Comparison of ENCODE assay signal across 36 cellular contexts in genomic region chr16:24841291-24841690, GRCh38. TPM values are rescaled to one million over a fixed set of nuclear protein-coding genes. Genes with fewer than 3 reads are reported as not detected.
"Had no signal": no experiment of that assay in that cellular context is flagged by ENCODE, and none has a peak within 500 bp of the region (broad histone marks: within the 10 kb centered on the region; RNA-seq: fewer than 3 reads in every experiment).

No MANE protein-coding gene starts in this region.

- H3K9me3 Mint-ChIP-seq: activated naive CD8-positive, alpha-beta T cell treated with anti-CD3 and anti-CD28 coated beads for 36 hours; naive B cell; nephron progenitor cell; stimulated activated memory B cell treated with anti-CD40 and anti-IgM and Interleukin-4, amounts not matched to agents 10 μg/mL and 1 μg/mL and 100 μg/mL, for 72 hours; stimulated activated naive CD8-positive, alpha-beta T cell treated with anti-CD3 and anti-CD28 coated beads, Interleukin-15, amount 100 ng/mL, for 72 hours; T-helper 2 cell treated with Interferon-gamma antibody and Interleukin-4, amounts not matched to agents 5 μg/mL and 100 μg/mL, for 36 hours had no signal

- H3K4me1 ChIP-seq: gastrocnemius medialis, prostate gland had no signal

- H3K27me3 Mint-ChIP-seq: activated CD4-positive, alpha-beta T cell treated with anti-CD3 and anti-CD28 coated beads for 36 hours; activated CD8-positive, alpha-beta memory T cell treated with anti-CD3 and anti-CD28 coated beads, Interleukin-2, amount 10 ng/mL, durations not matched to agents 7 days and 5 days; naive B cell; stimulated activated memory B cell treated with anti-CD40 and anti-IgM and Interleukin-4, amounts not matched to agents 10 μg/mL and 1 μg/mL and 100 μg/mL, for 72 hours; stimulated activated naive CD8-positive, alpha-beta T cell treated with anti-CD3 and anti-CD28 coated beads, Interleukin-15, amount 100 ng/mL, for 72 hours had no signal

- H3K27ac ChIP-seq: adrenal gland, body of pancreas, coronary artery, gastrocnemius medialis, neutrophil, ovary, prostate gland, tibial nerve had no signal

- H3K4me2 ChIP-seq: smooth muscle cell had no signal

- H3K27ac Mint-ChIP-seq: activated CD4-positive, alpha-beta T cell treated with anti-CD3 and anti-CD28 coated beads for 36 hours; activated CD8-positive, alpha-beta memory T cell treated with anti-CD3 and anti-CD28 coated beads, Interleukin-2, amount 10 ng/mL, durations not matched to agents 7 days and 5 days; activated CD8-positive, alpha-beta T cell treated with anti-CD3 and anti-CD28 coated beads, Interleukin-2, amount 10 ng/mL, durations not matched to agents 7 days and 5 days; activated naive CD8-positive, alpha-beta T cell treated with anti-CD3 and anti-CD28 coated beads for 36 hours; naive B cell; nephron progenitor cell; stimulated activated memory B cell treated with anti-CD40 and anti-IgM and Interleukin-4, amounts not matched to agents 10 μg/mL and 1 μg/mL and 100 μg/mL, for 72 hours; stimulated activated naive CD8-positive, alpha-beta T cell treated with anti-CD3 and anti-CD28 coated beads, Interleukin-15, amount 100 ng/mL, for 72 hours; T-helper 2 cell treated with Interferon-gamma antibody and Interleukin-4, amounts not matched to agents 5 μg/mL and 100 μg/mL, for 36 hours had no signal

- H3K9me3 ChIP-seq: adrenal gland, body of pancreas, gastrocnemius medialis, neutrophil, ovary, prostate gland had no signal

- H3K4me3 ChIP-seq: adrenal gland, body of pancreas, coronary artery, gastrocnemius medialis, ovary, prostate gland, smooth muscle cell, tibial nerve had no signal

- H3K4me1 Mint-ChIP-seq: activated CD4-positive, alpha-beta T cell treated with anti-CD3 and anti-CD28 coated beads for 36 hours; naive B cell; nephron progenitor cell had no signal

- H3K36me3 ChIP-seq: adrenal gland, gastrocnemius medialis, neutrophil, ovary, prostate gland, tibial nerve had no signal

- FAIRE-seq: urothelium cell line had no signal

- ATAC-seq: activated CD4-positive, alpha-beta T cell treated with anti-CD3 and anti-CD28 coated beads for 36 hours; activated CD8-positive, alpha-beta memory T cell treated with anti-CD3 and anti-CD28 coated beads, Interleukin-2, amount 10 ng/mL, durations not matched to agents 7 days and 5 days; activated CD8-positive, alpha-beta T cell treated with anti-CD3 and anti-CD28 coated beads, Interleukin-2, amount 10 ng/mL, durations not matched to agents 7 days and 5 days; body of pancreas; gastrocnemius medialis; left cardiac atrium; left ventricle myocardium superior; stimulated activated memory B cell treated with anti-CD40 and anti-IgM and Interleukin-4, amounts not matched to agents 10 μg/mL and 1 μg/mL and 100 μg/mL, for 72 hours; stimulated activated naive CD8-positive, alpha-beta T cell treated with anti-CD3 and anti-CD28 coated beads, Interleukin-15, amount 100 ng/mL, for 72 hours had no signal

- H3K36me3 Mint-ChIP-seq: activated CD8-positive, alpha-beta memory T cell treated with anti-CD3 and anti-CD28 coated beads, Interleukin-2, amount 10 ng/mL, durations not matched to agents 7 days and 5 days; activated naive CD8-positive, alpha-beta T cell treated with anti-CD3 and anti-CD28 coated beads for 36 hours had no signal

- H3K27me3 ChIP-seq: adrenal gland, body of pancreas, gastrocnemius medialis, ovary, tibial nerve had no signal

- H3K4me3 Mint-ChIP-seq: activated CD4-positive, alpha-beta T cell treated with anti-CD3 and anti-CD28 coated beads for 36 hours; activated CD8-positive, alpha-beta memory T cell treated with anti-CD3 and anti-CD28 coated beads, Interleukin-2, amount 10 ng/mL, durations not matched to agents 7 days and 5 days; activated CD8-positive, alpha-beta T cell treated with anti-CD3 and anti-CD28 coated beads, Interleukin-2, amount 10 ng/mL, durations not matched to agents 7 days and 5 days; activated naive CD8-positive, alpha-beta T cell treated with anti-CD3 and anti-CD28 coated beads for 36 hours; naive B cell; nephron progenitor cell; stimulated activated memory B cell treated with anti-CD40 and anti-IgM and Interleukin-4, amounts not matched to agents 10 μg/mL and 1 μg/mL and 100 μg/mL, for 72 hours; stimulated activated naive CD8-positive, alpha-beta T cell treated with anti-CD3 and anti-CD28 coated beads, Interleukin-15, amount 100 ng/mL, for 72 hours; T-helper 2 cell treated with Interferon-gamma antibody and Interleukin-4, amounts not matched to agents 5 μg/mL and 100 μg/mL, for 36 hours had no signal

- DNase-seq: activated CD4-positive, alpha-beta T cell treated with anti-CD3 and anti-CD28 coated beads for 36 hours; activated CD4-positive, CD25-positive, alpha-beta regulatory T cell; activated CD8-positive, alpha-beta memory T cell treated with anti-CD3 and anti-CD28 coated beads, Interleukin-2, amount 10 ng/mL, durations not matched to agents 7 days and 5 days; activated CD8-positive, alpha-beta T cell treated with anti-CD3 and anti-CD28 coated beads, Interleukin-2, amount 10 ng/mL, durations not matched to agents 7 days and 5 days; activated effector memory CD4-positive, alpha-beta T cell treated with Interleukin-2 at 50 U/mL for 16 hours; activated naive CD4-positive, alpha-beta T cell treated with Interleukin-2 at 50 U/mL for 16 hours; activated naive CD8-positive, alpha-beta T cell treated with anti-CD3 and anti-CD28 coated beads for 36 hours; activated T-cell treated with anti-CD3 and anti-CD28 coated beads, Interleukin-2, amount 50 U/mL, for 48 hours; aorta; body of pancreas; gastrocnemius medialis; glutamatergic neuron; islet precursor cell; left cardiac atrium; left ventricle myocardium superior; naive B cell; nephron progenitor cell; ovary; retina; stimulated activated CD4-positive, alpha-beta T cell treated with anti-CD3 and anti-CD28 coated beads, Interleukin-1b, Interleukin-23, amount 100 ng/mL, for 48 hours; stimulated activated CD4-positive, alpha-beta T cell treated with anti-CD3 and anti-CD28 coated beads, Interleukin-4, amount 100 ng/mL, for 4 hours; stimulated activated CD8-positive, alpha-beta memory T cell treated with anti-CD3 and anti-CD28 coated beads, Interleukin-4, amount 100 ng/mL, for 48 hours; stimulated activated naive CD8-positive, alpha-beta T cell treated with anti-CD3 and anti-CD28 coated beads, Interleukin-15, amount 100 ng/mL, for 72 hours; T-helper 1 cell had no signal

RNA-seq across cellular contexts. Expression of gene SLC5A11, which starts 4.5 kb away (rescaled TPM):
- total RNA-seq: activated CD4-positive, alpha-beta T cell treated with anti-CD3 and anti-CD28 coated beads for 36 hours; activated CD8-positive, alpha-beta memory T cell treated with anti-CD3 and anti-CD28 coated beads, Interleukin-2, amount 10 ng/mL, durations not matched to agents 7 days and 5 days; aorta; body of pancreas; cardiac septum; cerebellum; left cardiac atrium; left ventricle myocardium superior; lung microvascular endothelial cell; prostate gland; smooth muscle cell; tibial nerve had no signal
- polyA plus RNA-seq: smooth muscle cell had no signal
